In genomic region chr11:98601181-98601773, GRCh38 we compare ENCODE assay signal across 3 cellular contexts.
TF ChIP-seq lines count a peak whose summit lies in the region.

No MANE protein-coding gene starts in this region.

TF ChIP-seq in SK-N-SH treated with all-trans-retinoic acid at 6 μM for 48 hours, 23 proteins besides CTCF, POLR2A, EP300 and RAD21:
- no peak for TF ChIP-seq ZFP30 (CRISPR knock-in tag; IDR thresholded peaks at IDR 0.05)

TF ChIP-seq in SK-N-SH, 30 proteins besides CTCF, POLR2A, EP300 and RAD21:
- TF ChIP-seq TEAD4 (IDR thresholded peaks at IDR 0.05; ENCODE audit: borderline replicate concordance, insufficient read depth) (no peak), GABPA (IDR thresholded peaks at IDR 0.05; ENCODE audit: low read depth) (no peak), FOSL2 (IDR thresholded peaks at IDR 0.05; ENCODE audit: borderline replicate concordance, low read depth) (no peak), SIN3A (IDR thresholded peaks at IDR 0.05; ENCODE audit: borderline replicate concordance, low read depth, low read length) (no peak), MXI1 (IDR thresholded peaks at IDR 0.05; ENCODE audit: low read depth, low read length) (no peak)

TF ChIP-seq in H1, 55 proteins besides CTCF, POLR2A, EP300 and RAD21:
- TF ChIP-seq FOSL1 (IDR thresholded peaks at IDR 0.05; ENCODE audit: insufficient read depth, low read depth, low read length) (no peak), POLR2AphosphoS5 (IDR thresholded peaks at IDR 0.05; ENCODE audit: low read depth, low read length) (no peak)
